Comparison of ENCODE assay signal across 38 cellular contexts in the genomic region with DNA sequence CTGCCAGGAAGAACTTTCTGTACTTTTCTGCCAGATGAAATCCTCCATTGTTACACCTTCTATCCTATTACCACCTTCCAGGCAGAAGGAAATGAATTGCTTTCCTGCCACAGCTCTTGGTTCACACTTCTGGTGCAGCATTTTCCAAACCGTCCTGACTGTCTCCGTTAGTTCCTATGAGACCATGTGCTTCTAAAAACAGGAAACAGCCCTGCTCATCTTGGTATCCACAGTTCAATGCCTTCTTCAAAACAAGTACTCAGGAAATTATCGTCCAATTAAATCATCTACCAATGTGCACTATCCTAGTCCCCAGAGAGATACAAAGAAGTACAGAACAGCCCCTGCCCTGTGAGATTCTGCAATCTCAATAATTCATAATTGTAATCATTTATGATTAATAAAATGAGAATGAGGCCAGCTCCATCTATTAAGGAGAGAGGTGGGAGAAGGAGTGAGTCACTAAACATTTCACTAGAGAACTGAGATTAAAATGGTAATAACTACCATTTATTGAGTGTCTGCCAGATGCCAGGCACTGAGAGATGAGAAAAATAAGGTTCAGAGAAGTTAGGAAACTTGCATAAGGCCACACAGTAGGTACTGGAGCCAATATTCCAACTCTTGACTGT. TPM values are rescaled to one million over a fixed set of nuclear protein-coding genes. Genes with fewer than 3 reads are reported as not detected.
DNase-seq lines count a peak whose midpoint lies in the region; ATAC-seq, FAIRE-seq and TF ChIP-seq lines count a peak whose summit lies in the region.
"Had no signal": no experiment of that assay in that cellular context is flagged by ENCODE, and none has a peak within 500 bp of the region (broad histone marks: within the 10 kb centered on the region; RNA-seq: fewer than 3 reads in every experiment).

No MANE protein-coding gene starts in this region.

- TF ChIP-seq EP300 in K562 (IDR thresholded peaks at IDR 0.05; ENCODE audit: low read length): no peak

- CTCF ChIA-PET in A673 (lab: Charles Lee) (no interaction called here), HEK293 (lab: Yijun Ruan, JAX) (interaction anchor here (1.0 kb wide), 1 partner anchor 17 kb away, joined by 3 read pairs; no protein-coding TSS in a partner anchor), K562 (lab: Yijun Ruan, JAX; ENCODE audit: low intra/inter-chr PET ratio) (no interaction called here)

- peaks cover 4% of the 10 kb centered on the region for H3K36me3 Mint-ChIP-seq in mesothelial cell of epicardium
- no peaks in the 10 kb centered on the region for H3K36me3 Mint-ChIP-seq in activated T-cell treated with anti-CD3 and anti-CD28 coated beads, Interleukin-2, amount 50 U/mL, for 72 hours (ENCODE audit: insufficient read depth in 2 of 2)
- H3K36me3 Mint-ChIP-seq: activated naive CD4-positive, alpha-beta T cell treated with anti-CD3 and anti-CD28 coated beads, Interleukin-2, amount 50 U/mL, for 72 hours had no signal

- H3K4me1 ChIP-seq in A673 (ENCODE audit: insufficient read depth, low read length, poor library complexity, severe bottlenecking) (peaks cover 7% of the 10 kb centered on the region), HEK293 (ENCODE audit: control insufficient read depth, insufficient read depth, low read length) (no peaks in the 10 kb centered on the region), K562 (replicated peaks in 1 of 2; ENCODE audit: control insufficient read depth in 2 of 2, insufficient read depth in 2 of 2, low read length in 2 of 2) (no peaks in the 10 kb centered on the region; a peak in 1 of 5 replicates)
- H3K4me1 ChIP-seq: A549, Caco-2, prostate gland had no signal

- no peaks in the 10 kb centered on the region for H3K9me3 ChIP-seq in A673 (ENCODE audit: low read depth, low read length, poor library complexity, severe bottlenecking)
- H3K9me3 ChIP-seq in HEK293 (ENCODE audit: control insufficient read depth, insufficient read depth, low read depth, low read length): no peaks in the 10 kb centered on the region
- no peaks in the 10 kb centered on the region for H3K9me3 ChIP-seq in K562 (replicated peaks; ENCODE audit: control insufficient read depth, insufficient read depth, low read depth, low read length)
- H3K9me3 ChIP-seq: A549, Caco-2, mucosa of descending colon, prostate gland, upper lobe of left lung had no signal

- ATAC-seq in K562: no peak
- ATAC-seq in activated T-cell treated with anti-CD3 and anti-CD28 coated beads, Interleukin-2, amount 50 U/mL, for 72 hours (replicated peaks in 1 of 2): no peak
- ATAC-seq in GM18502 (IDR thresholded peaks at IDR 0.05; ENCODE audit: poor library complexity, unreplicated experiment): no peak
- ATAC-seq: A549; activated naive CD4-positive, alpha-beta T cell treated with anti-CD3 and anti-CD28 coated beads, Interleukin-2, amount 50 U/mL, for 72 hours had no signal

- in situ Hi-C loops in K562 (cut with MboI): no loop called here

- POLR2A ChIA-PET in A673 (lab: Charles Lee; ENCODE audit: low non-redundant PET) (no interaction called here), HEK293 (lab: Yijun Ruan, JAX) (no interaction called here), K562 (lab: Yijun Ruan, JAX) (interaction anchor here (0.6 to 1.4 kb wide), 3 partner anchors 9 to 131 kb away, joined by 3 read pairs; no protein-coding TSS in a partner anchor)

- H3K27ac Mint-ChIP-seq in mesothelial cell of epicardium: peak overlapping the region; percentile 47
- no peak overlapping the region for H3K27ac Mint-ChIP-seq in activated T-cell treated with anti-CD3 and anti-CD28 coated beads, Interleukin-2, amount 50 U/mL, for 72 hours
- H3K27ac Mint-ChIP-seq: activated naive CD4-positive, alpha-beta T cell treated with anti-CD3 and anti-CD28 coated beads, Interleukin-2, amount 50 U/mL, for 72 hours; activated T-helper 2 cell treated with anti-CD3 and anti-CD28 coated beads, Interferon-gamma antibody, Interleukin-2, Interleukin-4, amounts not matched to agents 10 μg/mL and 5 μg/mL and 100 μg/mL, durations not matched to agents 14 hours and 24 hours and 36 hours had no signal

- DNase-seq in A673 (ENCODE audit: low spot score): peak; percentile 19
- no peak for DNase-seq in K562 (ENCODE audit: extremely low read depth in 1 of 4, low spot score in 3 of 4)
- no peak for DNase-seq in mesothelial cell of epicardium (ENCODE audit: low spot score in 2 of 2, unreplicated experiment in 2 of 2)
- DNase-seq in activated T-cell treated with anti-CD3 and anti-CD28 coated beads, Interleukin-2, amount 50 U/mL, for 72 hours: no peak
- no peak for DNase-seq in SIG-M5 treated with dmso at 0.1 percent for 504 hours (lab: John Stamatoyannopoulos, UW; ENCODE audit: unreplicated experiment)
- no peak for DNase-seq in glomerular visceral epithelial cell (ENCODE audit: extremely low spot score)
- DNase-seq: activated CD4-positive, alpha-beta T cell treated with anti-CD3 and anti-CD28 coated beads, Interleukin-2, amount 50 U/mL, for 48 hours; activated CD8-positive, alpha-beta memory T cell treated with anti-CD3 and anti-CD28 coated beads, Interleukin-2, amount 50 U/mL, for 4 hours; Caco-2; DMS79; effector memory CD4-positive, alpha-beta T cell; GF-D8; GOT3; mucosa of descending colon; NCI-H1048; NCI-H187 treated with DMSO at 0.1 percent for 48 hours; OCI-M1; small intestine; stimulated activated CD4-positive, alpha-beta T cell treated with anti-CD3 and anti-CD28 coated beads, Interleukin-1b, Interleukin-23, amount 100 ng/mL, for 48 hours; substantia nigra; T1000; upper lobe of left lung had no signal

- WGBS in K562 (ENCODE audit: insufficient coverage, low coverage, missing lambda C conversion rate): 0% methylated on average over 3 of the region's 3 CpGs

- H2AFZ ChIP-seq in K562 (ENCODE audit: low read depth, low read length): no peak overlapping the region

- no peaks in the 10 kb centered on the region for H3K27me3 ChIP-seq in A673 (replicated peaks; ENCODE audit: insufficient read depth, low read depth, low read length, poor library complexity)
- H3K27me3 ChIP-seq in K562 (ENCODE audit: control insufficient read depth in 2 of 2, insufficient read depth in 2 of 2, low read length in 2 of 2): peaks cover 9 to 39% of the 10 kb centered on the region in 2 experiments; a peak in 4 of 5 replicates
- H3K27me3 ChIP-seq: upper lobe of left lung had no signal

- H3K36me3 ChIP-seq in A673 (ENCODE audit: insufficient read depth, low read length, poor library complexity, severe bottlenecking): no peaks in the 10 kb centered on the region
- H3K36me3 ChIP-seq in HEK293 (ENCODE audit: control insufficient read depth in 2 of 2, insufficient read depth in 1 of 2, low read length in 2 of 2): no peaks in the 10 kb centered on the region
- no peaks in the 10 kb centered on the region for H3K36me3 ChIP-seq in K562 (ENCODE audit: control insufficient read depth, insufficient read depth, low read length)
- H3K36me3 ChIP-seq: prostate gland, upper lobe of left lung had no signal

- no peak for TF ChIP-seq POLR2A in K562 (conservative IDR thresholded peaks at IDR 0.05)

- H3K4me2 ChIP-seq in K562 (ENCODE audit: insufficient read depth, low read length): no peak overlapping the region
- H3K4me2 ChIP-seq: A549, KMS-11 had no signal

- intact Hi-C loops in A673 (cut with micrococcal nuclease; ENCODE audit: unreplicated experiment) (no loop called here), K562 (cut with micrococcal nuclease) (no loop called here)

- no peak for TF ChIP-seq CTCF in A673 (conservative IDR thresholded peaks at IDR 0.05; ENCODE audit: low read depth, low read length)
- no peak for TF ChIP-seq CTCF in HEK293 (tag by site-specific recombination; IDR thresholded peaks at IDR 0.05)
- TF ChIP-seq CTCF in K562 (IDR thresholded peaks at IDR 0.05 in 2 of 3, conservative IDR thresholded peaks at IDR 0.05 in 1 of 3; ENCODE audit: insufficient read depth in 2 of 3, low read depth in 1 of 3, low read length in 3 of 3): no peak
- TF ChIP-seq CTCF in mesothelial cell of epicardium (IDR thresholded peaks at IDR 0.05; ENCODE audit: unreplicated experiment): no peak

- no peaks in the 10 kb centered on the region for H4K20me1 ChIP-seq in K562 (replicated peaks; ENCODE audit: control insufficient read depth, insufficient read depth, low read length)

- H3K9ac ChIP-seq in K562 (ENCODE audit: insufficient read depth in 1 of 2, low read depth in 2 of 2, low read length in 2 of 2): no peak overlapping the region
- H3K9ac ChIP-seq: KMS-11 had no signal

- H3K4me1 Mint-ChIP-seq in mesothelial cell of epicardium: no peaks in the 10 kb centered on the region
- no peaks in the 10 kb centered on the region for H3K4me1 Mint-ChIP-seq in activated T-cell treated with anti-CD3 and anti-CD28 coated beads, Interleukin-2, amount 50 U/mL, for 72 hours (ENCODE audit: low read depth)

- H3K27me3 Mint-ChIP-seq in mesothelial cell of epicardium (ENCODE audit: low read depth): no peaks in the 10 kb centered on the region
- H3K27me3 Mint-ChIP-seq in activated T-cell treated with anti-CD3 and anti-CD28 coated beads, Interleukin-2, amount 50 U/mL, for 72 hours (ENCODE audit: low read depth): peaks cover 20% of the 10 kb centered on the region

- H3K4me3 ChIP-seq in A673 (ENCODE audit: low read depth, low read length, poor library complexity, severe bottlenecking) (no peak overlapping the region), HEK293 (ENCODE audit: low read depth, low read length) (no peak overlapping the region), K562 (no peak overlapping the region)
- H3K4me3 ChIP-seq: A549, mucosa of descending colon, prostate gland had no signal

- TF ChIP-seq RAD21 in K562 (CRISPR knock-in tag; conservative IDR thresholded peaks at IDR 0.05 in 1 of 2, IDR thresholded peaks at IDR 0.05 in 1 of 2): no peak

- no peak for FAIRE-seq in K562 (lab: Jason Lieb, UNC)
- FAIRE-seq: A549, astrocyte, frontal cortex, islet of Langerhans, small intestine had no signal

- peaks cover 3% of the 10 kb centered on the region for H3K9me3 Mint-ChIP-seq in mesothelial cell of epicardium
- no peaks in the 10 kb centered on the region for H3K9me3 Mint-ChIP-seq in activated T-cell treated with anti-CD3 and anti-CD28 coated beads, Interleukin-2, amount 50 U/mL, for 72 hours
- H3K9me3 Mint-ChIP-seq: activated naive CD4-positive, alpha-beta T cell treated with anti-CD3 and anti-CD28 coated beads, Interleukin-2, amount 50 U/mL, for 72 hours; activated T-helper 2 cell treated with anti-CD3 and anti-CD28 coated beads, Interferon-gamma antibody, Interleukin-2, Interleukin-4, amounts not matched to agents 10 μg/mL and 5 μg/mL and 100 μg/mL, durations not matched to agents 14 hours and 24 hours and 36 hours; neural crest cell had no signal

- BruUV-seq in A673 (replicated peaks; lab: Mats Ljungman, UMichigan) (no TSS peak), K562 (replicated peaks; lab: Mats Ljungman, UMichigan) (no TSS peak)

- no peak overlapping the region for H3K27ac ChIP-seq in A673 (ENCODE audit: low read depth, low read length, poor library complexity, severe bottlenecking)
- H3K27ac ChIP-seq in HEK293 (ENCODE audit: extremely low read depth, low read depth, low read length): no peak overlapping the region
- H3K27ac ChIP-seq in K562 (ENCODE audit: extremely low read depth, low read depth, low read length): no peak overlapping the region
- H3K27ac ChIP-seq: A549, KMS-11, prostate gland, upper lobe of left lung had no signal

- H3K4me3 Mint-ChIP-seq in mesothelial cell of epicardium: no peak overlapping the region
- H3K4me3 Mint-ChIP-seq in activated T-cell treated with anti-CD3 and anti-CD28 coated beads, Interleukin-2, amount 50 U/mL, for 72 hours: no peak overlapping the region
- H3K4me3 Mint-ChIP-seq: neural crest cell had no signal

- no peaks in the 10 kb centered on the region for H3K9me1 ChIP-seq in K562 (ENCODE audit: control insufficient read depth, insufficient read depth, low read length)

- no peaks in the 10 kb centered on the region for H3K79me2 ChIP-seq in K562 (ENCODE audit: control insufficient read depth, insufficient read depth, low read length)

RNA-seq across cellular contexts. Expression of a gene that starts 11.2 kb away (rescaled TPM):
- not detected in 2 replicates for total RNA-seq in A673 (2021)
- total RNA-seq in K562 (2011; cell fraction: chromatin; rRNA removed; ENCODE audit: low replicate concordance): not detected in 2 replicates
- not detected in 2 replicates for total RNA-seq in K562 (2011; cell fraction: nucleolus; rRNA removed)
- total RNA-seq in K562 (2011; cell fraction: nucleoplasm; rRNA removed): not detected in 2 replicates
- total RNA-seq in K562 (2014; rRNA removed): not detected in 2 replicates
- total RNA-seq in K562 (2014; rRNA removed; fragmentation: Illumina TruSeq; extraction: Trizol): not detected in 2 replicates
- total RNA-seq in K562 (2015; rRNA removed; fragmentation: Illumina TruSeq; extraction: Trizol): not detected in 2 replicates
- total RNA-seq in K562 (2021): not detected in 2 replicates
- polyA plus RNA-seq in K562 (2011; rRNA removed): not detected in 2 replicates
- not detected in 2 replicates for polyA plus RNA-seq in K562 (2011; cell fraction: cytosol; rRNA removed)
- not detected in 2 replicates for polyA plus RNA-seq in K562 (2011; cell fraction: nucleus; rRNA removed)
- polyA plus RNA-seq in K562 (2012): not detected in 2 replicates
- not detected in 2 replicates for polyA plus RNA-seq in K562 (2014; fragmentation: Illumina TruSeq; extraction: Trizol)
- not detected for polyA plus RNA-seq in K562 (2014; fragmentation: Nextera tagmentation; extraction: Ambion mirVana)
- not detected in 2 replicates for polyA plus RNA-seq in K562 (2014; rRNA removed)
- polyA minus RNA-seq in K562 (2011; rRNA and poly(A)+ RNA removed): not detected in 2 replicates
- not detected in 2 replicates for polyA minus RNA-seq in K562 (2011; cell fraction: cytosol; rRNA and poly(A)+ RNA removed)
- polyA minus RNA-seq in K562 (2011; cell fraction: nucleus; rRNA and poly(A)+ RNA removed): not detected in 2 replicates
- total RNA-seq in mesothelial cell of epicardium: not detected in 3 replicates
- total RNA-seq in activated T-cell treated with anti-CD3 and anti-CD28 coated beads, Interleukin-2, amount 50 U/mL, for 72 hours: not detected
- total RNA-seq: activated naive CD4-positive, alpha-beta T cell treated with anti-CD3 and anti-CD28 coated beads, Interleukin-2, amount 50 U/mL, for 72 hours; activated T-helper 2 cell treated with anti-CD3 and anti-CD28 coated beads, Interferon-gamma antibody, Interleukin-2, Interleukin-4, amounts not matched to agents 10 μg/mL and 5 μg/mL and 100 μg/mL, durations not matched to agents 14 hours and 24 hours and 36 hours; astrocyte; Caco-2; cerebellum; esophagus mucosa; frontal cortex; HT1080; mucosa of descending colon; neural crest cell; prostate gland; upper lobe of left lung had no signal
- polyA plus RNA-seq: A549, BJ, liver had no signal

RNA-seq across cellular contexts. Expression of a gene that starts 27.3 kb away (rescaled TPM):
- total RNA-seq in A673 (2021) (0.28 TPM in 1 of 2 replicates, not detected in the other), K562 (2014; rRNA removed) (not detected in 2 replicates), K562 (2014; rRNA removed; fragmentation: Illumina TruSeq; extraction: Trizol) (not detected in 2 replicates), K562 (2015; rRNA removed; fragmentation: Illumina TruSeq; extraction: Trizol) (not detected in 2 replicates), K562 (2021) (not detected in 2 replicates), mesothelial cell of epicardium (not detected in 3 replicates)
- not detected in 2 replicates for total RNA-seq in K562 (2011; cell fraction: chromatin; rRNA removed; ENCODE audit: low replicate concordance)
- not detected in 2 replicates for total RNA-seq in K562 (2011; cell fraction: nucleolus; rRNA removed)
- not detected in 2 replicates for total RNA-seq in K562 (2011; cell fraction: nucleoplasm; rRNA removed)
- polyA plus RNA-seq in K562 (2011; rRNA removed) (not detected in 2 replicates), K562 (2014; fragmentation: Illumina TruSeq; extraction: Trizol) (not detected in 2 replicates), K562 (2014; fragmentation: Nextera tagmentation; extraction: Ambion mirVana) (not detected), K562 (2014; rRNA removed) (not detected in 2 replicates)
- not detected in 2 replicates for polyA plus RNA-seq in K562 (2011; cell fraction: cytosol; rRNA removed)
- not detected in 2 replicates for polyA plus RNA-seq in K562 (2011; cell fraction: nucleus; rRNA removed)
- not detected in 2 replicates for polyA plus RNA-seq in K562 (2012)
- not detected in 2 replicates for polyA minus RNA-seq in K562 (2011; rRNA and poly(A)+ RNA removed)
- polyA minus RNA-seq in K562 (2011; cell fraction: cytosol; rRNA and poly(A)+ RNA removed): not detected in 2 replicates
- polyA minus RNA-seq in K562 (2011; cell fraction: nucleus; rRNA and poly(A)+ RNA removed): not detected in 2 replicates
- total RNA-seq in activated T-cell treated with anti-CD3 and anti-CD28 coated beads, Interleukin-2, amount 50 U/mL, for 72 hours: not detected
- total RNA-seq: activated naive CD4-positive, alpha-beta T cell treated with anti-CD3 and anti-CD28 coated beads, Interleukin-2, amount 50 U/mL, for 72 hours; activated T-helper 2 cell treated with anti-CD3 and anti-CD28 coated beads, Interferon-gamma antibody, Interleukin-2, Interleukin-4, amounts not matched to agents 10 μg/mL and 5 μg/mL and 100 μg/mL, durations not matched to agents 14 hours and 24 hours and 36 hours; astrocyte; Caco-2; cerebellum; frontal cortex; HT1080; liver; mucosa of descending colon; neural crest cell; upper lobe of left lung had no signal
- polyA plus RNA-seq: A549, BJ, liver had no signal
